ENCODE assay signal across 13 cellular contexts in the genomic region with DNA sequence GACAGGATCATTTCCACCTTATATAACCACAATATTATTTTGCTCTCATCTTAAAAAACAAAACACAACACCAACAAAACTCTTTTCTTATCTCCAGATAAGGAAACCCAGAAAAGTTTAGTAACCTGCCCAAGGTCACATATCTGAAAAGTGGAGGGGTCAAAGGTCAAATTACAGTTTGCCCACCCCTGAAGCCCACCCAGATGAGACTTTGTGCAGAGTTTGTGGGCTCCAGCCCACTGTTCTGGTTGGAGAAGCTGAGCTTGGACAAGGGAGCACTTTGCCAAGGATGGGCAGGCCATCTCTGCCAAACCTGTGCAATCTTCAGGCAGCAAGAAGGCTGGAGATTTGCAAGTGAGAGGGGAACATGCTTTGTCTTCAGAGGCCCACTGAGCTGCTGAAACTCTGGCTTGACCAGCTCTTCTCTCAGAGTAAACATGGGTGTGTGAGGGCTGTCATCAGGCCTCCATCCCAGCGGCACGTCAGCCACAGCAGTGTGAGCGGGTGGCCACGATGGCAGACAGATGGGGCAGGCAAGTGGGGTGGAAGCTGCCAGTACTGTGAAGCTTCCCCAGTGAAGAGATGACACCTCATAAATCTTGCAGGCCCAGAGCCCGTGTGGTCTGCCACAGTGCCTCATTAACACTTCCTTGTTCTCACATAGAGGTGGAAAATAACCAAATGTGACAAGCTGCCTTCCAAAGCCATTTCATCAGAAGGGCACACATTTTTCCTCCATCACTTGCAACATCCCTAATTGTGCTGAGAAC.
DNase-seq lines count a peak whose midpoint lies in the region; ATAC-seq, FAIRE-seq and TF ChIP-seq lines count a peak whose summit lies in the region.
"Had no signal": no experiment of that assay in that cellular context is flagged by ENCODE, and none has a peak within 500 bp of the region (broad histone marks: within the 10 kb centered on the region; RNA-seq: fewer than 3 reads in every experiment).

No MANE protein-coding gene starts in this region.

- H3K4me3 ChIP-seq in right atrium auricular region (no peak overlapping the region), HepG2 (replicated peaks in 1 of 3; ENCODE audit: insufficient read depth in 1 of 3, low read depth in 2 of 3, low read length in 3 of 3) (no peak overlapping the region), upper lobe of left lung (no peak overlapping the region)

- no peaks in the 10 kb centered on the region for H3K27me3 ChIP-seq in right atrium auricular region
- H3K27me3 ChIP-seq in HepG2 (ENCODE audit: control insufficient read depth in 1 of 2, insufficient read depth in 2 of 2, low read length in 2 of 2): no peaks in the 10 kb centered on the region
- H3K27me3 ChIP-seq in upper lobe of left lung: no peaks in the 10 kb centered on the region
- H3K27me3 ChIP-seq: foreskin keratinocyte had no signal

- no peaks in the 10 kb centered on the region for H4K20me1 ChIP-seq in HepG2 (ENCODE audit: insufficient read depth, low read length)

- H3K9me3 ChIP-seq in right atrium auricular region (no peaks in the 10 kb centered on the region), HepG2 (ENCODE audit: low read length) (no peaks in the 10 kb centered on the region), upper lobe of left lung (no peaks in the 10 kb centered on the region)

- H2AFZ ChIP-seq in HepG2 (ENCODE audit: low read length): no peak overlapping the region

- TF ChIP-seq EP300 in HepG2 (IDR thresholded peaks at IDR 0.05; ENCODE audit: low read depth in 2 of 2, low read length in 2 of 2): no peak
- TF ChIP-seq EP300 in HepG2 (CRISPR knock-in tag; IDR thresholded peaks at IDR 0.05; ENCODE audit: borderline replicate concordance): no peak
- TF ChIP-seq EP300 in upper lobe of left lung (IDR thresholded peaks at IDR 0.05): no peak

- no peak overlapping the region for H3K9ac ChIP-seq in HepG2 (ENCODE audit: insufficient read depth, low read depth, low read length)

- no peaks in the 10 kb centered on the region for H3K79me2 ChIP-seq in HepG2 (ENCODE audit: insufficient read depth, low read length)

- peaks cover 0 to 22% of the 10 kb centered on the region in 2 donors for H3K4me1 ChIP-seq in right atrium auricular region
- H3K4me1 ChIP-seq in HepG2 (ENCODE audit: insufficient read depth, low read length): peaks cover 48% of the 10 kb centered on the region
- peaks cover 0 to 10% (median 0%) of the 10 kb centered on the region in 4 donors for H3K4me1 ChIP-seq in upper lobe of left lung

- no peak for FAIRE-seq in HepG2 (lab: Jason Lieb, UNC)

- TF ChIP-seq CTCF in right atrium auricular region (IDR thresholded peaks at IDR 0.05) (no peak), RWPE1 (conservative IDR thresholded peaks at IDR 0.05; ENCODE audit: low read depth) (no peak), HepG2 (CRISPR knock-in tag; IDR thresholded peaks at IDR 0.05) (no peak), upper lobe of left lung (IDR thresholded peaks at IDR 0.05) (no peak)

- ATAC-seq in Right ventricle myocardium inferior (peak; percentile 18), HepG2 (peak; percentile 36; the same call in 2 of the 3 replicates), upper lobe of left lung (ENCODE audit: low FRiP score in 2 of 2) (no peak), left lobe of liver (no peak), HG02938 (IDR thresholded peaks at IDR 0.05; ENCODE audit: unreplicated experiment) (no peak)
- ATAC-seq: foreskin keratinocyte had no signal

- H3K4me2 ChIP-seq in HepG2 (ENCODE audit: low read depth, low read length): 0 out of 2 replicates have a peak overlapping the region, but pooled peaks have one; percentile 19

- intact Hi-C loops in Right ventricle myocardium inferior (cut with DNase I): no loop called here
- intact Hi-C loops in HepG2 (cut with micrococcal nuclease; ENCODE audit: unreplicated experiment): no loop called here

- no peak for TF ChIP-seq POLR2A in HepG2 (IDR thresholded peaks at IDR 0.05; ENCODE audit: insufficient read depth in 1 of 2, low read depth in 2 of 2, low read length in 2 of 2)
- TF ChIP-seq POLR2A in upper lobe of left lung (IDR thresholded peaks at IDR 0.05): no peak

- CTCF ChIA-PET in RWPE1 (lab: Yijun Ruan, JAX) (no interaction called here), HepG2 (lab: Yijun Ruan, JAX; ENCODE audit: low intra/inter-chr PET ratio, low total read pairs) (no interaction called here)

- WGBS in HepG2 (ENCODE audit: low lambda C conversion rate): 0% methylated on average over 1 of the region's 5 CpGs
- 66 to 91% methylated on average over 4 to 5 of the region's 5 CpGs for WGBS in upper lobe of left lung, 2 donors

- H3K36me3 ChIP-seq in right atrium auricular region: no peaks in the 10 kb centered on the region
- H3K36me3 ChIP-seq in HepG2 (replicated peaks in 1 of 2; ENCODE audit: control insufficient read depth in 1 of 2, insufficient read depth in 2 of 2, low read length in 2 of 2): no peaks in the 10 kb centered on the region
- no peaks in the 10 kb centered on the region for H3K36me3 ChIP-seq in upper lobe of left lung

- BruUV-seq in HepG2 (replicated peaks; lab: Mats Ljungman, UMichigan): no TSS peak

- in situ Hi-C loops in HepG2 (cut with HindIII; ENCODE audit: extremely low pct_ligation_motif_present, low pct_unique_long_range_greater_than_20kb): loop anchor here (10.0 kb wide), 1 partner anchor 108 kb away; no protein-coding TSS in a partner anchor

- TF ChIP-seq RAD21 in HepG2 (CRISPR knock-in tag; IDR thresholded peaks at IDR 0.05): no peak

- DNase-seq in Right ventricle myocardium inferior (ENCODE audit: missing footprints): no peak
- no peak for DNase-seq in right atrium auricular region (ENCODE audit: low spot score)
- no peak for DNase-seq in RWPE1 (ENCODE audit: low spot score)
- DNase-seq in HepG2 (ENCODE audit: low spot score): no peak
- DNase-seq in upper lobe of left lung: peak; percentile 26 to 50
- no peak for DNase-seq in left lobe of liver (ENCODE audit: low spot score)
- DNase-seq in dedifferentiated amniotic fluid mesenchymal stem cell (ENCODE audit: extremely low spot score): no peak
- DNase-seq: foreskin keratinocyte, naive B cell, NCI-H1436 treated with DMSO at 0.1 percent for 48 hours, T-helper 9 cell had no signal

- POLR2A ChIA-PET in RWPE1 (lab: Yijun Ruan, JAX; ENCODE audit: low non-redundant PET) (no interaction called here), HepG2 (lab: Yijun Ruan, JAX) (interaction anchor here (1.9 to 3.3 kb wide), 2 partner anchors 10 to 13 kb away, joined by 5 to 22 read pairs; no protein-coding TSS in a partner anchor)

- H3K27ac ChIP-seq in right atrium auricular region: no peak overlapping the region
- 0 out of 2 replicates have a peak overlapping the region, but pooled peaks have one; percentile 6 for H3K27ac ChIP-seq in RWPE1
- H3K27ac ChIP-seq in HepG2 (ENCODE audit: extremely low read length, insufficient read depth, low read length): no peak overlapping the region
- no peak overlapping the region for H3K27ac ChIP-seq in upper lobe of left lung
- H3K27ac ChIP-seq: C4-2B, foreskin keratinocyte had no signal

TF ChIP-seq in HepG2, 621 proteins besides CTCF, POLR2A, EP300 and RAD21:
- TF ChIP-seq, protein P1, sequence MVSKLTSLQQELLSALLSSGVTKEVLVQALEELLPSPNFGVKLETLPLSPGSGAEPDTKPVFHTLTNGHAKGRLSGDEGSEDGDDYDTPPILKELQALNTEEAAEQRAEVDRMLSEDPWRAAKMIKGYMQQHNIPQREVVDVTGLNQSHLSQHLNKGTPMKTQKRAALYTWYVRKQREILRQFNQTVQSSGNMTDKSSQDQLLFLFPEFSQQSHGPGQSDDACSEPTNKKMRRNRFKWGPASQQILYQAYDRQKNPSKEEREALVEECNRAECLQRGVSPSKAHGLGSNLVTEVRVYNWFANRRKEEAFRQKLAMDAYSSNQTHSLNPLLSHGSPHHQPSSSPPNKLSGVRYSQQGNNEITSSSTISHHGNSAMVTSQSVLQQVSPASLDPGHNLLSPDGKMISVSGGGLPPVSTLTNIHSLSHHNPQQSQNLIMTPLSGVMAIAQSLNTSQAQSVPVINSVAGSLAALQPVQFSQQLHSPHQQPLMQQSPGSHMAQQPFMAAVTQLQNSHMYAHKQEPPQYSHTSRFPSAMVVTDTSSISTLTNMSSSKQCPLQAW (CRISPR knock-in tag; IDR thresholded peaks at IDR 0.05): no peak
- TF ChIP-seq ZNF687 (CRISPR knock-in tag; IDR thresholded peaks at IDR 0.05) (peak; percentile 24; the same call in 1 of the 2 replicates), SAP130 (CRISPR knock-in tag; IDR thresholded peaks at IDR 0.05; ENCODE audit: low read depth) (0 out of 2 replicates have a peak, but pooled peaks have one; percentile 15), FOXA3 (CRISPR knock-in tag; IDR thresholded peaks at IDR 0.05) (peak; percentile 45; the same call in 1 of the 2 replicates)

Comparison
In these comparisons a context has a peak if more than half of its experiments do, and no peak if none do; other contexts are left out.
1. ATAC-seq: peak in Right ventricle myocardium inferior (single experiment) and HepG2 (single experiment); none in upper lobe of left lung (0 of 2), left lobe of liver (single experiment) and HG02938 (single experiment).
2. DNase-seq: peak in upper lobe of left lung (2 of 2); none in Right ventricle myocardium inferior (single experiment), right atrium auricular region (single experiment), RWPE1 (single experiment), HepG2 (single experiment), left lobe of liver (single experiment) and dedifferentiated amniotic fluid mesenchymal stem cell (single experiment).